24 cellular contexts compared by ENCODE assay signal in the genomic region with DNA sequence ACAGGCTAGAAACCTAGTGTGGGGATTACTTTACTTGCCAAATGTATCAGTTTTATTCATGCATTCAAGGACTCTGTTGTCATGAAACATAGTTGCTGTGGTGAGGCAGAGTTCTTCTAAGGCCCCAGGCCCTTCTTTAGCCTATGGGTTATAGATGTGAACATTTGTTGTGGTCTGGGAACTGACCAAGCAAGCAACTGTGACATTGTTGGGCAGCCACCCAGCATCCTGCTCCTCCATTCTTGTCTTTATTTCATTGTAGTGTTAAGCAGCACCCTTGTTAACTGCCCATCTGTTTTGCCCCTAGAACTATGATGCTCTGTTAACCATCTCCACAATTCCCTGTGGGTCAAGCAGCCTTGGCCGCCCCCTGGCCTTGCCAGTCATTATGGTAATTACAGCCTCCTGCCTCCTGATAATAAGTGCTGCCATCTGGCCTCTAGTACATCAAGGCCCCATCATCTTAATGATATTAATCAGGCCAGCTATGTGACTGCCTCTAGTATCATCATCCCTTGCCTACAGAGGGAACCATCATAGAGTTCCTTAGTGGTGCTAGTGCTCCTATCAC. TPM values are rescaled to one million over a fixed set of nuclear protein-coding genes. Genes with fewer than 3 reads are reported as not detected.
DNase-seq lines count a peak whose midpoint lies in the region; TF ChIP-seq lines count a peak whose summit lies in the region.
"Had no signal": no experiment of that assay in that cellular context is flagged by ENCODE, and none has a peak within 500 bp of the region (broad histone marks: within the 10 kb centered on the region; RNA-seq: fewer than 3 reads in every experiment).

No MANE protein-coding gene starts in this region.

- H3K36me3 Mint-ChIP-seq in progenitor cell of endocrine pancreas (ENCODE audit: insufficient read depth): no peaks in the 10 kb centered on the region

- no peak overlapping the region for H3K4me3 ChIP-seq in astrocyte of the spinal cord (ENCODE audit: low read depth, low read length)
- H3K4me3 ChIP-seq: breast epithelium, gastroesophageal sphincter, ovary, right atrium auricular region, spleen, thoracic aorta had no signal

- H3K4me3 Mint-ChIP-seq in progenitor cell of endocrine pancreas (ENCODE audit: low read depth): no peak overlapping the region
- H3K4me3 Mint-ChIP-seq: activated T-helper 17 cell treated with anti-CD3 and anti-CD28 coated beads, Interleukin-2, amount 50 U/mL, for 72 hours; stimulated activated naive CD8-positive, alpha-beta T cell treated with anti-CD3 and anti-CD28 coated beads, Interleukin-15, amount 100 ng/mL, for 72 hours had no signal

- H3K27ac Mint-ChIP-seq in progenitor cell of endocrine pancreas: peak overlapping the region; percentile 18
- H3K27ac Mint-ChIP-seq: activated T-helper 17 cell treated with anti-CD3 and anti-CD28 coated beads, Interleukin-2, amount 50 U/mL, for 72 hours; stimulated activated naive CD8-positive, alpha-beta T cell treated with anti-CD3 and anti-CD28 coated beads, Interleukin-15, amount 100 ng/mL, for 72 hours had no signal

- no peak for TF ChIP-seq CTCF in astrocyte of the spinal cord (IDR thresholded peaks at IDR 0.05; ENCODE audit: low read depth, low read length)
- TF ChIP-seq CTCF in progenitor cell of endocrine pancreas (IDR thresholded peaks at IDR 0.05; ENCODE audit: unreplicated experiment): no peak

- DNase-seq in DMS 273 (lab: John Stamatoyannopoulos, UW; ENCODE audit: unreplicated experiment) (peak; percentile 84), NCI-H524 (lab: John Stamatoyannopoulos, UW) (peak; percentile 94 to 98), astrocyte of the spinal cord (ENCODE audit: low read depth, low spot score) (peak; percentile 13), progenitor cell of endocrine pancreas (ENCODE audit: low spot score, unreplicated experiment) (no peak), NCI-H128 (lab: John Stamatoyannopoulos, UW; ENCODE audit: unreplicated experiment) (no peak)
- no peak for DNase-seq in activated CD4-positive, CD25-positive, alpha-beta regulatory T cell (lab: John Stamatoyannopoulos, UW)
- no peak for DNase-seq in stimulated activated CD4-positive, alpha-beta T cell treated with anti-CD3 and anti-CD28 coated beads, Interleukin-4, amount 100 ng/mL, for 1 hour
- DNase-seq: ACHN; activated CD4-positive, alpha-beta T cell treated with anti-CD3 and anti-CD28 coated beads for 4 hours; activated naive CD4-positive, alpha-beta T cell treated with anti-CD3 and anti-CD28 coated beads, Interleukin-2, amount 50 U/mL, for 16 hours; amniotic stem cell; hippocampal formation; Karpas-422; MV-4-11; NCI-H1694; OCI-M1; ovary; spleen; stimulated activated naive CD8-positive, alpha-beta T cell treated with anti-CD3 and anti-CD28 coated beads, Interleukin-15, amount 100 ng/mL, for 72 hours had no signal

- in situ Hi-C loops in astrocyte of the spinal cord (cut with HindIII; ENCODE audit: low sequenced_read_pairs): no loop called here

- H3K27me3 Mint-ChIP-seq in progenitor cell of endocrine pancreas: no peaks in the 10 kb centered on the region
- H3K27me3 Mint-ChIP-seq: stimulated activated naive CD8-positive, alpha-beta T cell treated with anti-CD3 and anti-CD28 coated beads, Interleukin-15, amount 100 ng/mL, for 72 hours had no signal

- H3K9me3 Mint-ChIP-seq in progenitor cell of endocrine pancreas (ENCODE audit: low read depth): no peaks in the 10 kb centered on the region
- H3K9me3 Mint-ChIP-seq: activated T-helper 17 cell treated with anti-CD3 and anti-CD28 coated beads, Interleukin-2, amount 50 U/mL, for 72 hours; stimulated activated naive CD8-positive, alpha-beta T cell treated with anti-CD3 and anti-CD28 coated beads, Interleukin-15, amount 100 ng/mL, for 72 hours had no signal

- H3K4me1 Mint-ChIP-seq in progenitor cell of endocrine pancreas (ENCODE audit: low read depth): no peaks in the 10 kb centered on the region
- H3K4me1 Mint-ChIP-seq: activated T-helper 17 cell treated with anti-CD3 and anti-CD28 coated beads, Interleukin-2, amount 50 U/mL, for 72 hours; stimulated activated naive CD8-positive, alpha-beta T cell treated with anti-CD3 and anti-CD28 coated beads, Interleukin-15, amount 100 ng/mL, for 72 hours had no signal

RNA-seq across cellular contexts. Expression of a gene that starts 12.2 kb away (rescaled TPM):
- total RNA-seq in progenitor cell of endocrine pancreas: 63.8 and 70.5 TPM in 2 replicates

Comparison
In these comparisons a context has a peak if more than half of its experiments do, and no peak if none do; other contexts are left out.
1. DNase-seq: peak in DMS 273 (single experiment), NCI-H524 (2 of 2) and astrocyte of the spinal cord (single experiment); none in progenitor cell of endocrine pancreas (single experiment), activated CD4-positive, CD25-positive, alpha-beta regulatory T cell (0 of 4), NCI-H128 (single experiment) and stimulated activated CD4-positive, alpha-beta T cell treated with anti-CD3 and anti-CD28 coated beads, Interleukin-4, amount 100 ng/mL, for 1 hour (single experiment).